25 cellular contexts compared by ENCODE assay signal in the genomic region with DNA sequence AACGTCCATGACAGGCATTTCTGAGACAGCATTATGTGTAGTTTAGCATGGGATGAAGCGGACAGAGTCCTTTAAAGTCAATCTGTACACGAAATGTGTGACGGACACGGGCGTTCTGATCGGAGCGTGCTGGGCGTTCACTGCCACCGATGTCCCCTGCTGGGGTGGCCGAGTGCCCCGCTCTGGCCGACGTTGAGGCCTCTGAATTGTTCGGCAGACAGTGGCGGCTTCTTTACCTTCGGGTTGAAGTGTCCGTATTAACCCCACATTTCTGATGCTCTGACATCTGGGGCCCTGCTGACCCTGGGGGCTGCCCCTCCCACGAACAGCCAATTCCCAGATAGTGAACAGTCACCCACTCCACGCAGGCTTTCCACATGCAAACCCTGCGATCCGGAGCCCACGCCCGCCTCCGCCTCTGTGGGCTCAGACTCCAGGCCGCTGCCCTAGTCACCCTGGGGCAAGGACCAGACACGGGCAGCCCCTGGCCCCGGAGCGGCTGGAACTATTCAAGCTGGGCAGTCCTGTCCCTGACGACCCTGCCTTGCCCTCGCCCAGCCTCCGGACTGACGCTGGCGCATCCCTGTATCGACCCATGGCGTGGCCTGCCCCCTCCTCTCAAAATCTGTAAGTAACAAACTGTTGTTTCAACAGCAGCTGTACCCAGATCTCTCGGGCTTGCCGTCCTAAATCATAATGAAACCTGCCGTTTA.
"Had no signal": no experiment of that assay in that cellular context is flagged by ENCODE, and none has a peak within 500 bp of the region (broad histone marks: within the 10 kb centered on the region; RNA-seq: fewer than 3 reads in every experiment).

No MANE protein-coding gene starts in this region.

- H3K4me2 ChIP-seq: smooth muscle cell had no signal

- FAIRE-seq: islet of Langerhans had no signal

- H3K4me1 Mint-ChIP-seq: immature natural killer cell, mesothelial cell of epicardium, naive B cell, natural killer cell had no signal

- H3K27ac ChIP-seq: heart left ventricle, left ventricle myocardium inferior, neutrophil, ovary, right atrium auricular region, right lobe of liver, suprapubic skin, thoracic aorta, tibial artery, vagina had no signal

- H3K4me1 ChIP-seq: heart left ventricle, left ventricle myocardium inferior, right atrium auricular region, right lobe of liver, suprapubic skin, tibial artery, vagina had no signal

- ATAC-seq: heart left ventricle, natural killer cell, right lobe of liver had no signal

- H3K27me3 Mint-ChIP-seq: naive B cell; progenitor cell of endocrine pancreas; stimulated activated naive CD8-positive, alpha-beta T cell treated with anti-CD3 and anti-CD28 coated beads, Interleukin-15, Interleukin-2, amounts not matched to agents 100 ng/mL and 50 ng/mL, for 24 hours; type B pancreatic cell had no signal

- H3K4me3 Mint-ChIP-seq: immature natural killer cell; mesothelial cell of epicardium; naive B cell; natural killer cell; stimulated activated naive CD8-positive, alpha-beta T cell treated with anti-CD3 and anti-CD28 coated beads, Interleukin-15, Interleukin-2, amounts not matched to agents 100 ng/mL and 50 ng/mL, for 24 hours; type B pancreatic cell had no signal

- H3K27ac Mint-ChIP-seq: immature natural killer cell; mesothelial cell of epicardium; natural killer cell; progenitor cell of endocrine pancreas; stimulated activated naive CD8-positive, alpha-beta T cell treated with anti-CD3 and anti-CD28 coated beads, Interleukin-15, Interleukin-2, amounts not matched to agents 100 ng/mL and 50 ng/mL, for 24 hours; type B pancreatic cell had no signal

- DNase-seq: heart left ventricle; hypothalamus; immature natural killer cell; left ventricle myocardium inferior; mesenchymal stem cell; naive B cell; natural killer cell; occipital lobe; ovary; right lobe of liver; stimulated activated CD4-positive, alpha-beta T cell treated with anti-CD3 and anti-CD28 coated beads, Interleukin-1b, Interleukin-23, amount 100 ng/mL, for 48 hours; stimulated activated CD4-positive, alpha-beta T cell treated with anti-CD3 and anti-CD28 coated beads, Interleukin-4, amount 100 ng/mL, for 1 hour; stimulated activated naive CD4-positive, alpha-beta T cell; tibial artery had no signal

- H3K27me3 ChIP-seq: heart left ventricle, neutrophil, ovary, right atrium auricular region, right lobe of liver, suprapubic skin, tibial artery, vagina had no signal

- H3K36me3 Mint-ChIP-seq: immature natural killer cell, naive B cell, natural killer cell, type B pancreatic cell had no signal

- H3K4me3 ChIP-seq: heart left ventricle, left ventricle myocardium inferior, ovary, right atrium auricular region, right lobe of liver, smooth muscle cell, suprapubic skin, thoracic aorta, tibial artery, vagina had no signal

- H3K9me3 ChIP-seq: right atrium auricular region, right lobe of liver, thoracic aorta, vagina had no signal

- H3K36me3 ChIP-seq: heart left ventricle, left ventricle myocardium inferior, neutrophil, ovary, right atrium auricular region, right lobe of liver, suprapubic skin, thoracic aorta, tibial artery, vagina had no signal
